16 cellular contexts compared by ENCODE assay signal in the genomic region with DNA sequence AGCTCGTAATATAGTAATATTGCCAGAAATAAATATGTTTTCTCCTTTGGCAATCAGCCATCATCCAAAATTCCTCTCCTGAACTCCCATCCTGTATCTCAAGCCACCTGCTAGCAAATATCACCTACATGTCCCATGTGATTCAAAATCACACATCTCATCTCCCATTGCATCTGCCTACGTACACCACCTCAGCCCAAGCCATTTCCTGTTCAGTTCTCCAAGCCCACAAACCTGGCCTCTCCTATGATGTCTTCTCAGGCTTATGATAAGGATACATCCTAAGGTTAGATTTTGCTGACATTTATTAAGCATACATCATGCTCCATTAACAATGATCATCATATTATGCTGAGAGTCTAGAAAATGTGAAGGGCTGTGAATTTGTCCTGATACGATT. TPM values are rescaled to one million over a fixed set of nuclear protein-coding genes. Genes with fewer than 3 reads are reported as not detected.
DNase-seq lines count a peak whose midpoint lies in the region; ATAC-seq and TF ChIP-seq lines count a peak whose summit lies in the region.
"Had no signal": no experiment of that assay in that cellular context is flagged by ENCODE, and none has a peak within 500 bp of the region (broad histone marks: within the 10 kb centered on the region; RNA-seq: fewer than 3 reads in every experiment).

No MANE protein-coding gene starts in this region.

- no peak overlapping the region for H2BK5ac ChIP-seq in H9 (ENCODE audit: insufficient read length, low read length)

- no peak overlapping the region for H4K5ac ChIP-seq in H9 (ENCODE audit: insufficient read length, low read depth, low read length)

- H3K27me3 Mint-ChIP-seq in CD8-positive, alpha-beta memory T cell: no peaks in the 10 kb centered on the region
- no peaks in the 10 kb centered on the region for H3K27me3 Mint-ChIP-seq in H9 (ENCODE audit: low read depth)
- H3K27me3 Mint-ChIP-seq in activated T-helper 1 cell treated with anti-CD3 and anti-CD28 coated beads, Interleukin-12 subunit alpha, Interleukin-12 subunit beta, Interleukin-2, Interleukin-4 antibody, amounts not matched to agents 30 ng/mL and 10 ng/mL and 1 ng/mL, durations not matched to agents 14 hours and 24 hours and 36 hours (ENCODE audit: insufficient read depth): no peaks in the 10 kb centered on the region
- H3K27me3 Mint-ChIP-seq in naive thymus-derived CD8-positive, alpha-beta T cell: no peaks in the 10 kb centered on the region

- H3K9ac ChIP-seq in H9 (ENCODE audit: extremely low read depth, insufficient read length, low read length): no peak overlapping the region

- no peak for TF ChIP-seq POLR2A in upper lobe of left lung (IDR thresholded peaks at IDR 0.05)

- H3K36me3 ChIP-seq in CD8-positive, alpha-beta memory T cell (ENCODE audit: insufficient read depth, low read length): no peaks in the 10 kb centered on the region
- H3K36me3 ChIP-seq in upper lobe of left lung: peaks cover 0 to 22% (median 4%) of the 10 kb centered on the region in 4 donors

- intact Hi-C loops in activated T-helper 1 cell treated with anti-CD3 and anti-CD28 coated beads, Interleukin-12 subunit alpha, Interleukin-12 subunit beta, Interleukin-2, Interleukin-4 antibody, amounts not matched to agents 30 ng/mL and 10 ng/mL and 1 ng/mL, durations not matched to agents 14 hours and 24 hours and 36 hours (cut with micrococcal nuclease): no loop called here

- CTCF ChIA-PET in CD8-positive, alpha-beta memory T cell (lab: Charles Lee): interaction anchor here (1.1 kb wide), 1 partner anchor 14 kb away, joined by 3 read pairs; no protein-coding TSS in a partner anchor

- H3K4me3 Mint-ChIP-seq in CD8-positive, alpha-beta memory T cell: no peak overlapping the region
- no peak overlapping the region for H3K4me3 Mint-ChIP-seq in H9
- H3K4me3 Mint-ChIP-seq in activated T-helper 1 cell treated with anti-CD3 and anti-CD28 coated beads, Interleukin-12 subunit alpha, Interleukin-12 subunit beta, Interleukin-2, Interleukin-4 antibody, amounts not matched to agents 30 ng/mL and 10 ng/mL and 1 ng/mL, durations not matched to agents 14 hours and 24 hours and 36 hours: peak overlapping the region; percentile 1
- no peak overlapping the region for H3K4me3 Mint-ChIP-seq in naive thymus-derived CD8-positive, alpha-beta T cell

- H3K79me2 ChIP-seq in H9 (ENCODE audit: insufficient read depth, low read length): no peaks in the 10 kb centered on the region

- no peaks in the 10 kb centered on the region for H3K27me3 ChIP-seq in CD8-positive, alpha-beta memory T cell (ENCODE audit: insufficient read depth, low read length, poor library complexity, severe bottlenecking)
- H3K27me3 ChIP-seq in H9 (ENCODE audit: insufficient read depth, low read length): no peaks in the 10 kb centered on the region
- H3K27me3 ChIP-seq in upper lobe of left lung: no peaks in the 10 kb centered on the region

- peak overlapping the region in 6 of 8 donors; percentile 0 to 81 (median 36) for H3K27ac Mint-ChIP-seq in CD8-positive, alpha-beta memory T cell
- H3K27ac Mint-ChIP-seq in H9: peak overlapping the region in 2 of 3 experiments; percentile 8 to 55; a peak in 3 of 7 replicates
- peak overlapping the region; percentile 2 for H3K27ac Mint-ChIP-seq in activated T-helper 1 cell treated with anti-CD3 and anti-CD28 coated beads, Interleukin-12 subunit alpha, Interleukin-12 subunit beta, Interleukin-2, Interleukin-4 antibody, amounts not matched to agents 30 ng/mL and 10 ng/mL and 1 ng/mL, durations not matched to agents 14 hours and 24 hours and 36 hours
- H3K27ac Mint-ChIP-seq in naive thymus-derived CD8-positive, alpha-beta T cell: peak overlapping the region in 6 of 10 donors; percentile 1 to 85 (median 24)

- H3K36me3 Mint-ChIP-seq in CD8-positive, alpha-beta memory T cell: peaks cover 0 to 37% (median 5%) of the 10 kb centered on the region in 3 donors
- peaks cover 12 to 37% (median 19%) of the 10 kb centered on the region in 3 experiments; a peak in 6 of 7 replicates for H3K36me3 Mint-ChIP-seq in H9 (ENCODE audit: insufficient read depth in 1 of 3, low read depth in 3 of 3)
- H3K36me3 Mint-ChIP-seq in activated T-helper 1 cell treated with anti-CD3 and anti-CD28 coated beads, Interleukin-12 subunit alpha, Interleukin-12 subunit beta, Interleukin-2, Interleukin-4 antibody, amounts not matched to agents 30 ng/mL and 10 ng/mL and 1 ng/mL, durations not matched to agents 14 hours and 24 hours and 36 hours (ENCODE audit: low read depth): peaks cover 15% of the 10 kb centered on the region
- H3K36me3 Mint-ChIP-seq in naive thymus-derived CD8-positive, alpha-beta T cell: peaks cover 0 to 45% (median 0%) of the 10 kb centered on the region in 3 donors

- no peak overlapping the region for H3K27ac ChIP-seq in CD8-positive, alpha-beta memory T cell (ENCODE audit: low read depth, low read length)
- no peak overlapping the region for H3K27ac ChIP-seq in H9 (ENCODE audit: insufficient read length, low read depth, low read length)
- H3K27ac ChIP-seq in upper lobe of left lung: no peak overlapping the region
- H3K27ac ChIP-seq: SK-N-MC had no signal

- peaks cover 15 to 23% (median 15%) of the 10 kb centered on the region in 3 donors for H3K4me1 Mint-ChIP-seq in CD8-positive, alpha-beta memory T cell
- no peaks in the 10 kb centered on the region for H3K4me1 Mint-ChIP-seq in H9
- peaks cover 11% of the 10 kb centered on the region for H3K4me1 Mint-ChIP-seq in activated T-helper 1 cell treated with anti-CD3 and anti-CD28 coated beads, Interleukin-12 subunit alpha, Interleukin-12 subunit beta, Interleukin-2, Interleukin-4 antibody, amounts not matched to agents 30 ng/mL and 10 ng/mL and 1 ng/mL, durations not matched to agents 14 hours and 24 hours and 36 hours (ENCODE audit: low read depth)
- peaks cover 10 to 13% (median 12%) of the 10 kb centered on the region in 4 donors for H3K4me1 Mint-ChIP-seq in naive thymus-derived CD8-positive, alpha-beta T cell

- H2BK20ac ChIP-seq in H9 (ENCODE audit: low read depth, low read length, poor library complexity, severe bottlenecking): no peak overlapping the region

- H2BK12ac ChIP-seq in H9 (ENCODE audit: insufficient read length, low read depth, low read length): no peak overlapping the region

- POLR2A ChIA-PET in CD8-positive, alpha-beta memory T cell (lab: Charles Lee): no interaction called here
- POLR2A ChIA-PET in naive thymus-derived CD8-positive, alpha-beta T cell (lab: Charles Lee): no interaction called here

- H4K91ac ChIP-seq in H9 (ENCODE audit: insufficient read length, low read depth, low read length): no peak overlapping the region

- no peak overlapping the region for H3K4me3 ChIP-seq in CD8-positive, alpha-beta memory T cell (ENCODE audit: low read length)
- no peak overlapping the region for H3K4me3 ChIP-seq in upper lobe of left lung
- H3K4me3 ChIP-seq: SK-N-MC had no signal

- no peak overlapping the region for H3K23ac ChIP-seq in H9 (ENCODE audit: insufficient read length, low read depth, low read length)

- no peaks in the 10 kb centered on the region for H4K20me1 ChIP-seq in H9 (ENCODE audit: control insufficient read depth, insufficient read depth, insufficient read length)

- no peak for TF ChIP-seq EP300 in upper lobe of left lung (IDR thresholded peaks at IDR 0.05)

- no peak overlapping the region for H4K8ac ChIP-seq in H9 (replicated peaks; ENCODE audit: insufficient read length, low read depth, low read length)

- no peaks in the 10 kb centered on the region for H3K79me1 ChIP-seq in H9 (ENCODE audit: insufficient read depth, low read depth, low read length, poor library complexity, severe bottlenecking)

- no peak overlapping the region for H3K14ac ChIP-seq in H9 (ENCODE audit: insufficient read depth, low read length)

- H3K4ac ChIP-seq in H9 (ENCODE audit: low read depth, low read length): no peak overlapping the region

- WGBS in H9 (ENCODE audit: extremely low coverage, insufficient read length, low lambda C conversion rate): no CpG with 5 or more reads among the region's 3 CpGs
- WGBS in upper lobe of left lung, 2 donors: 76 to 83% methylated on average over 3 of the region's 3 CpGs

- H2AK5ac ChIP-seq in H9 (ENCODE audit: insufficient read length, low read length): no peak overlapping the region

- no peaks in the 10 kb centered on the region for H3K4me1 ChIP-seq in CD8-positive, alpha-beta memory T cell (ENCODE audit: insufficient read depth, low read length)
- H3K4me1 ChIP-seq in H9 (ENCODE audit: insufficient read depth, low read length) (no peaks in the 10 kb centered on the region), upper lobe of left lung (no peaks in the 10 kb centered on the region)

- H2BK120ac ChIP-seq in H9 (ENCODE audit: low read depth, low read length, poor library complexity, severe bottlenecking): no peak overlapping the region

- H3K23me2 ChIP-seq in H9 (ENCODE audit: insufficient read length, low read depth, low read length, poor library complexity, severe bottlenecking): no peaks in the 10 kb centered on the region

- no peak overlapping the region for H2AFZ ChIP-seq in H9 (ENCODE audit: low read length)

- no peak for DNase-seq in CD8-positive, alpha-beta memory T cell
- DNase-seq in H9 (no peak), upper lobe of left lung (no peak), HT-29 (ENCODE audit: low spot score) (no peak)
- DNase-seq in activated T-helper 1 cell treated with anti-CD3 and anti-CD28 coated beads, Interleukin-12 subunit alpha, Interleukin-12 subunit beta, Interleukin-2, Interleukin-4 antibody, amounts not matched to agents 30 ng/mL and 10 ng/mL and 1 ng/mL, durations not matched to agents 14 hours and 24 hours and 36 hours (ENCODE audit: low spot score): no peak
- DNase-seq in naive thymus-derived CD8-positive, alpha-beta T cell: no peak
- DNase-seq: DMS79 treated with DMSO at 0.1 percent for 48 hours, HCEC 1CT, KG1, NCI-H1436, NCI-H2029, NCI-H510A had no signal

- no peak overlapping the region for H2BK15ac ChIP-seq in H9 (ENCODE audit: low read depth, low read length)

- H3K9me3 ChIP-seq in CD8-positive, alpha-beta memory T cell (ENCODE audit: low read length): no peaks in the 10 kb centered on the region
- H3K9me3 ChIP-seq in H9 (ENCODE audit: control insufficient read depth, low read depth, low read length) (no peaks in the 10 kb centered on the region), upper lobe of left lung (no peaks in the 10 kb centered on the region)

- no peak for ATAC-seq in naive thymus-derived CD8-positive, alpha-beta T cell
- ATAC-seq in HG03159 (IDR thresholded peaks at IDR 0.05; ENCODE audit: unreplicated experiment) (no peak), upper lobe of left lung (ENCODE audit: low FRiP score in 2 of 2) (no peak)
- ATAC-seq: Panc1, Right ventricle myocardium inferior had no signal

- no peak overlapping the region for H3K56ac ChIP-seq in H9 (ENCODE audit: insufficient read length, low read depth, low read length)

- no peaks in the 10 kb centered on the region for H3K9me3 Mint-ChIP-seq in CD8-positive, alpha-beta memory T cell
- H3K9me3 Mint-ChIP-seq in H9: no peaks in the 10 kb centered on the region
- no peaks in the 10 kb centered on the region for H3K9me3 Mint-ChIP-seq in activated T-helper 1 cell treated with anti-CD3 and anti-CD28 coated beads, Interleukin-12 subunit alpha, Interleukin-12 subunit beta, Interleukin-2, Interleukin-4 antibody, amounts not matched to agents 30 ng/mL and 10 ng/mL and 1 ng/mL, durations not matched to agents 14 hours and 24 hours and 36 hours
- no peaks in the 10 kb centered on the region for H3K9me3 Mint-ChIP-seq in naive thymus-derived CD8-positive, alpha-beta T cell

- no peak overlapping the region for H3K4me2 ChIP-seq in H9 (ENCODE audit: insufficient read depth, insufficient read length, low read length)

- TF ChIP-seq CTCF in H9 (conservative IDR thresholded peaks at IDR 0.05) (no peak), upper lobe of left lung (IDR thresholded peaks at IDR 0.05) (no peak)

- no peak overlapping the region for H3T11ph ChIP-seq in H9 (ENCODE audit: low read length)

- H3K18ac ChIP-seq in H9 (ENCODE audit: insufficient read length, low read depth, low read length): no peak overlapping the region

RNA-seq across cellular contexts. Expression of a gene that starts 31.9 kb away (rescaled TPM):
- total RNA-seq in CD8-positive, alpha-beta memory T cell: 10 to 100 TPM; 46.4 to 46.9 TPM
- 111 TPM for polyA plus RNA-seq in CD8-positive, alpha-beta memory T cell
- total RNA-seq in H9 (2021) (59.8 and 61.9 TPM in 2 replicates), upper lobe of left lung (10 to 100 TPM; 24.3 to 79.2 (median 67.4) TPM)
- total RNA-seq in activated T-helper 1 cell treated with anti-CD3 and anti-CD28 coated beads, Interleukin-12 subunit alpha, Interleukin-12 subunit beta, Interleukin-2, Interleukin-4 antibody, amounts not matched to agents 30 ng/mL and 10 ng/mL and 1 ng/mL, durations not matched to agents 14 hours and 24 hours and 36 hours: 54.7 and 57.1 TPM in 2 replicates
- 10 to 100 TPM; 35.0 to 35.2 TPM for total RNA-seq in naive thymus-derived CD8-positive, alpha-beta T cell
- polyA plus RNA-seq in naive thymus-derived CD8-positive, alpha-beta T cell: 10 to 100 TPM; 49.0 to 77.9 (median 63.4) TPM
- 5.8 and 9.9 TPM in 2 replicates for total RNA-seq in HT-29 (2014; rRNA removed; shearing (Covaris generic))

RNA-seq across cellular contexts. Expression of a gene that starts 37.2 kb away (rescaled TPM):
- total RNA-seq in CD8-positive, alpha-beta memory T cell: 10 to 100 TPM; 31.6 to 32.2 TPM
- 16.8 TPM for polyA plus RNA-seq in CD8-positive, alpha-beta memory T cell
- 45.7 and 55.0 TPM in 2 replicates for total RNA-seq in H9 (2021)
- total RNA-seq in activated T-helper 1 cell treated with anti-CD3 and anti-CD28 coated beads, Interleukin-12 subunit alpha, Interleukin-12 subunit beta, Interleukin-2, Interleukin-4 antibody, amounts not matched to agents 30 ng/mL and 10 ng/mL and 1 ng/mL, durations not matched to agents 14 hours and 24 hours and 36 hours: 29.3 and 32.2 TPM in 2 replicates
- 10 to 100 TPM; 38.8 to 45.9 TPM for total RNA-seq in naive thymus-derived CD8-positive, alpha-beta T cell
- polyA plus RNA-seq in naive thymus-derived CD8-positive, alpha-beta T cell: 10 to 100 TPM; 15.5 to 16.1 (median 15.9) TPM
- total RNA-seq in upper lobe of left lung: 10 to 100 TPM in 5 of 6 donors, 1 to 10 TPM in 1; 9.1 to 34.8 (median 27.2) TPM
- total RNA-seq in HT-29 (2014; rRNA removed; shearing (Covaris generic)): 30.9 and 34.6 TPM in 2 replicates
